19 cellular contexts compared by ENCODE assay signal in genomic region chr3:185737020-185737419, GRCh38.
DNase-seq lines count a peak whose midpoint lies in the region; ATAC-seq, FAIRE-seq and TF ChIP-seq lines count a peak whose summit lies in the region.
"Had no signal": no experiment of that assay in that cellular context is flagged by ENCODE, and none has a peak within 500 bp of the region (broad histone marks: within the 10 kb centered on the region; RNA-seq: fewer than 3 reads in every experiment).

No MANE protein-coding gene starts in this region.

- no peaks in the 10 kb centered on the region for H3K36me3 ChIP-seq in adipocyte (ENCODE audit: control insufficient read depth, insufficient read depth, low read length, severe bottlenecking)
- H3K36me3 ChIP-seq: lower lobe of right lung, tibial artery had no signal

- no peaks in the 10 kb centered on the region for H3K9me3 Mint-ChIP-seq in activated T-cell treated with anti-CD3 and anti-CD28 coated beads, Interleukin-2, amount 50 U/mL, for 4 hours
- H3K9me3 Mint-ChIP-seq in activated naive CD4-positive, alpha-beta T cell treated with anti-CD3 and anti-CD28 coated beads, Interleukin-2, amount 10 ng/mL, durations not matched to agents 7 days and 5 days: no peaks in the 10 kb centered on the region
- H3K9me3 Mint-ChIP-seq: dendritic cell treated with granulocyte-macrophage colony-stimulating factor and Interleukin-4, amounts not matched to agents 40 ng/mL and 50 ng/mL, for 4 days had no signal

- FAIRE-seq in A204.1 (lab: Jason Lieb, UNC): peak; percentile 81
- FAIRE-seq in frontal cortex (lab: Jason Lieb, UNC): no peak

- no peak overlapping the region for H3K27ac Mint-ChIP-seq in activated naive CD4-positive, alpha-beta T cell treated with anti-CD3 and anti-CD28 coated beads, Interleukin-2, amount 10 ng/mL, durations not matched to agents 7 days and 5 days
- H3K27ac Mint-ChIP-seq: dendritic cell treated with granulocyte-macrophage colony-stimulating factor and Interleukin-4, amounts not matched to agents 40 ng/mL and 50 ng/mL, for 4 days had no signal

- H3K27me3 Mint-ChIP-seq in activated T-cell treated with anti-CD3 and anti-CD28 coated beads, Interleukin-2, amount 50 U/mL, for 4 hours (ENCODE audit: low read depth): peaks cover 7% of the 10 kb centered on the region
- peaks cover 4% of the 10 kb centered on the region for H3K27me3 Mint-ChIP-seq in activated naive CD4-positive, alpha-beta T cell treated with anti-CD3 and anti-CD28 coated beads, Interleukin-2, amount 10 ng/mL, durations not matched to agents 7 days and 5 days
- H3K27me3 Mint-ChIP-seq: dendritic cell treated with granulocyte-macrophage colony-stimulating factor and Interleukin-4, amounts not matched to agents 40 ng/mL and 50 ng/mL, for 4 days had no signal

- no peaks in the 10 kb centered on the region for H3K9me3 ChIP-seq in adipocyte (ENCODE audit: control insufficient read depth, low read length)
- H3K9me3 ChIP-seq: Caco-2, lower lobe of right lung, tibial artery had no signal

- H3K27me3 ChIP-seq in adipocyte (replicated peaks; ENCODE audit: control insufficient read depth, insufficient read depth, low read length): no peaks in the 10 kb centered on the region
- H3K27me3 ChIP-seq: tibial artery had no signal

- TF ChIP-seq CTCF in fibroblast of the aortic adventitia (IDR thresholded peaks at IDR 0.05; ENCODE audit: insufficient read depth, low read length): no peak

- H3K4me3 ChIP-seq in adipocyte (ENCODE audit: low read length): peak overlapping the region; percentile 63
- H3K4me3 ChIP-seq in fibroblast of the aortic adventitia (ENCODE audit: low read depth, low read length): no peak overlapping the region
- H3K4me3 ChIP-seq: lower lobe of right lung, tibial artery had no signal

- peaks cover 67% of the 10 kb centered on the region for H3K4me1 ChIP-seq in adipocyte (ENCODE audit: control insufficient read depth, insufficient read depth, low read length)
- H3K4me1 ChIP-seq: tibial artery had no signal

- no peaks in the 10 kb centered on the region for H3K4me1 Mint-ChIP-seq in activated T-cell treated with anti-CD3 and anti-CD28 coated beads, Interleukin-2, amount 50 U/mL, for 4 hours (ENCODE audit: low read depth)
- no peaks in the 10 kb centered on the region for H3K4me1 Mint-ChIP-seq in activated naive CD4-positive, alpha-beta T cell treated with anti-CD3 and anti-CD28 coated beads, Interleukin-2, amount 10 ng/mL, durations not matched to agents 7 days and 5 days

- no peaks in the 10 kb centered on the region for H3K36me3 Mint-ChIP-seq in activated T-cell treated with anti-CD3 and anti-CD28 coated beads, Interleukin-2, amount 50 U/mL, for 4 hours (ENCODE audit: insufficient read depth)
- no peaks in the 10 kb centered on the region for H3K36me3 Mint-ChIP-seq in activated naive CD4-positive, alpha-beta T cell treated with anti-CD3 and anti-CD28 coated beads, Interleukin-2, amount 10 ng/mL, durations not matched to agents 7 days and 5 days

- CTCF ChIA-PET in activated naive CD4-positive, alpha-beta T cell treated with anti-CD3 and anti-CD28 coated beads, Interleukin-2, amount 10 ng/mL, durations not matched to agents 7 days and 5 days (lab: Charles Lee): interaction anchor here (1.6 kb wide), 1 partner anchor 32 kb away, joined by 6 read pairs; no protein-coding TSS in a partner anchor

- no peak overlapping the region for H3K4me3 Mint-ChIP-seq in activated T-cell treated with anti-CD3 and anti-CD28 coated beads, Interleukin-2, amount 50 U/mL, for 4 hours
- no peak overlapping the region for H3K4me3 Mint-ChIP-seq in activated naive CD4-positive, alpha-beta T cell treated with anti-CD3 and anti-CD28 coated beads, Interleukin-2, amount 10 ng/mL, durations not matched to agents 7 days and 5 days
- H3K4me3 Mint-ChIP-seq: dendritic cell treated with granulocyte-macrophage colony-stimulating factor and Interleukin-4, amounts not matched to agents 40 ng/mL and 50 ng/mL, for 4 days had no signal

- DNase-seq in HS-5 (ENCODE audit: low read depth): peak; percentile 80
- peak; percentile 55 for DNase-seq in adipocyte (ENCODE audit: low read depth)
- peak; percentile 66 for DNase-seq in fibroblast of the aortic adventitia (ENCODE audit: low read depth)
- no peak for DNase-seq in frontal cortex (ENCODE audit: low spot score in 2 of 2)
- no peak for DNase-seq in activated T-cell treated with anti-CD3 and anti-CD28 coated beads, Interleukin-2, amount 50 U/mL, for 4 hours
- no peak for DNase-seq in activated naive CD4-positive, alpha-beta T cell treated with anti-CD3 and anti-CD28 coated beads, Interleukin-2, amount 10 ng/mL, durations not matched to agents 7 days and 5 days
- DNase-seq in T-helper 2 cell: no peak
- DNase-seq: activated CD4-positive, alpha-beta T cell treated with anti-CD3 and anti-CD28 coated beads for 4 hours; activated T-cell treated with anti-CD3 and anti-CD28 coated beads for 4 hours; Caco-2; foreskin melanocyte; lower lobe of right lung; NCI-H2081 treated with DMSO at 0.1 percent for 48 hours; right cardiac atrium; stimulated activated CD4-positive, alpha-beta T cell treated with anti-CD3 and anti-CD28 coated beads, Interleukin-4, amount 100 ng/mL, for 1 hour; T1000; tibial artery had no signal

- H3K9ac ChIP-seq in adipocyte (ENCODE audit: low read length): peak overlapping the region; percentile 59

- ATAC-seq in activated T-cell treated with anti-CD3 and anti-CD28 coated beads, Interleukin-2, amount 50 U/mL, for 4 hours: no peak
- ATAC-seq: lower lobe of right lung, right cardiac atrium had no signal

Comparison
In these comparisons a context has a peak if more than half of its experiments do, and no peak if none do; other contexts are left out.
1. DNase-seq: peak in HS-5 (single experiment), adipocyte (single experiment) and fibroblast of the aortic adventitia (single experiment); none in frontal cortex (0 of 2), activated T-cell treated with anti-CD3 and anti-CD28 coated beads, Interleukin-2, amount 50 U/mL, for 4 hours (single experiment), activated naive CD4-positive, alpha-beta T cell treated with anti-CD3 and anti-CD28 coated beads, Interleukin-2, amount 10 ng/mL, durations not matched to agents 7 days and 5 days (single experiment) and T-helper 2 cell (0 of 5).